ENCODE assay signal across 1 cellular context in the genomic region with DNA sequence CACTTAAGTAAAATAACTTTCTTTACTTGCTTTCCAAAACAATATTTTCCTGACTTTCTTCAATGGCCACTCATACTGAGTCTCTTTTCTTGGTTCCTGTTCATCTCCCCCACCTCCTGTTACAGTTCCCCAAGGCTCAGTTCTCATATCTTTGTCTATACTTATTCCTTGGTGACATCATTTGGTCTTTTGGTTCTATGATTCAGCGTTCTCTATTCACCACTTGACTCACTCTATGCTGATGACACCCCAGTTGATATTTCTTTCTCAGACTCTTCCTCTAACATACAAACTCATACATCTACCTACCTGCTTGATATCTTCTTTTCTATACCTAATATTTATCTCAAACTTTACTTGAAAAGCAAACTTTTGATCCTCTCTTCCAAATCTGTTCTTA.
TF ChIP-seq lines count a peak whose summit lies in the region.

No MANE protein-coding gene starts in this region.

TF ChIP-seq in SK-N-SH treated with all-trans-retinoic acid at 6 μM for 48 hours, 23 proteins besides CTCF, POLR2A, EP300 and RAD21 (continued from another document):
- TF ChIP-seq PPARA (CRISPR knock-in tag; IDR thresholded peaks at IDR 0.05; ENCODE audit: borderline replicate concordance) = no peak
TF ChIP-seq in SK-N-SH treated with all-trans-retinoic acid at 6 μM for 48 hours: peak in this region for 0.
